Comparison of ENCODE assay signal across 15 cellular contexts in genomic region chr16:9489823-9490467, GRCh38.
DNase-seq lines count a peak whose midpoint lies in the region; ATAC-seq and TF ChIP-seq lines count a peak whose summit lies in the region.
"Had no signal": no experiment of that assay in that cellular context is flagged by ENCODE, and none has a peak within 500 bp of the region (broad histone marks: within the 10 kb centered on the region; RNA-seq: fewer than 3 reads in every experiment).

No MANE protein-coding gene starts in this region.

- peaks cover 0 to 6% (median 0%) of the 10 kb centered on the region in 9 donors for H3K27me3 ChIP-seq in heart left ventricle
- H3K27me3 ChIP-seq in muscle layer of colon (ENCODE audit: control insufficient read depth in 1 of 2, insufficient read depth in 2 of 2, low read length in 2 of 2), result no peaks in the 10 kb centered on the region
- no peaks in the 10 kb centered on the region for H3K27me3 ChIP-seq in transverse colon

- CTCF ChIA-PET in RWPE1 (lab: Yijun Ruan, JAX), result no interaction called here

- TF ChIP-seq CTCF in heart left ventricle (IDR thresholded peaks at IDR 0.05) (no peak), transverse colon (IDR thresholded peaks at IDR 0.05) (no peak), RWPE1 (conservative IDR thresholded peaks at IDR 0.05; ENCODE audit: low read depth) (no peak)

- in situ Hi-C loops in transverse colon (cut with MboI; ENCODE audit: low pct_ligation_motif_present in 1 of 4, low pct_unique_long_range_greater_than_20kb in 1 of 4, low sequenced_read_pairs in 3 of 4), result no loop called here

- H3K36me3 ChIP-seq in heart left ventricle (no peaks in the 10 kb centered on the region), muscle layer of colon (ENCODE audit: insufficient read depth, low read length) (no peaks in the 10 kb centered on the region), transverse colon (no peaks in the 10 kb centered on the region)
- H3K36me3 ChIP-seq: SJCRH30 had no signal

- H3K4me1 ChIP-seq in heart left ventricle (peaks cover 0 to 6% (median 0%) of the 10 kb centered on the region in 12 donors), muscle layer of colon (ENCODE audit: insufficient read depth, low read length) (peaks cover 17% of the 10 kb centered on the region), transverse colon (no peaks in the 10 kb centered on the region)
- H3K4me1 ChIP-seq: SJCRH30 had no signal

- ATAC-seq in heart left ventricle (peak; percentile 92 to 97 (median 94)), esophagus mucosa (no peak), HG03432 (IDR thresholded peaks at IDR 0.05; ENCODE audit: unreplicated experiment) (no peak)

- DNase-seq in NCI-H82 (lab: John Stamatoyannopoulos, UW) (peak; percentile 26), NCI-H82 treated with DMSO at 0.1 percent for 48 hours (lab: John Stamatoyannopoulos, UW; ENCODE audit: unreplicated experiment) (no peak), heart left ventricle (peak; percentile 13 to 88 (median 63)), transverse colon (peak; percentile 36), RWPE1 (ENCODE audit: low spot score) (no peak)
- DNase-seq: activated naive CD4-positive, alpha-beta T cell treated with anti-CD3 and anti-CD28 coated beads, Interleukin-2, amount 50 U/mL, for 16 hours; erythroblast; IMR-90; naive B cell; NCI-H1105; SJCRH30; trophoblast cell had no signal

- H3K4me3 ChIP-seq in heart left ventricle (no peak overlapping the region), muscle layer of colon (ENCODE audit: low read depth in 1 of 2, low read length in 2 of 2) (no peak overlapping the region), transverse colon (no peak overlapping the region)
- H3K4me3 ChIP-seq: SJCRH30 had no signal

- H3K9me3 ChIP-seq in heart left ventricle, result peaks cover 0 to 8% (median 0%) of the 10 kb centered on the region in 12 donors
- H3K9me3 ChIP-seq in muscle layer of colon (ENCODE audit: low read length), result no peaks in the 10 kb centered on the region
- H3K9me3 ChIP-seq in transverse colon, result no peaks in the 10 kb centered on the region
- H3K9me3 ChIP-seq: SJCRH30 had no signal

- H3K27ac ChIP-seq in heart left ventricle (peak overlapping the region in 8 of 12 donors; percentile 12 to 75 (median 45)), muscle layer of colon (ENCODE audit: low read depth, low read length) (peak overlapping the region; percentile 62), transverse colon (peak overlapping the region in 3 of 4 donors; percentile 32 to 67 (median 59)), RWPE1 (no peak overlapping the region)
- H3K27ac ChIP-seq: SJCRH30 had no signal

- H3K9ac ChIP-seq in muscle layer of colon (ENCODE audit: low read length), result no peak overlapping the region

- 47 to 53% (median 51%) methylated on average over 10 of the region's 10 CpGs for WGBS in heart left ventricle, 4 donors
- 59 to 71% methylated on average over 10 of the region's 10 CpGs for WGBS in transverse colon (ENCODE audit: low coverage in 1 of 2), 2 donors

- POLR2A ChIA-PET in RWPE1 (lab: Yijun Ruan, JAX; ENCODE audit: low non-redundant PET), result no interaction called here

- no peak for TF ChIP-seq POLR2A in heart left ventricle (IDR thresholded peaks at IDR 0.05)
- TF ChIP-seq POLR2A in transverse colon (IDR thresholded peaks at IDR 0.05), result no peak

- TF ChIP-seq EP300 in transverse colon (IDR thresholded peaks at IDR 0.05; ENCODE audit: low read depth), result peak; percentile 72

- intact Hi-C loops in heart left ventricle (cut with DNase I), result loop anchor here in 1 of 10 donors (5.0 kb wide), 2 partner anchors 43 to 118 kb away; no protein-coding TSS in a partner anchor
- intact Hi-C loops in transverse colon (cut with DNase I; ENCODE audit: low total_unique reads), result no loop called here

Comparison
In these comparisons a context has a peak if more than half of its experiments do, and no peak if none do; other contexts are left out.
1. DNase-seq: peak in NCI-H82 (single experiment), heart left ventricle (5 of 5) and transverse colon (single experiment); none in NCI-H82 treated with DMSO at 0.1 percent for 48 hours (single experiment) and RWPE1 (single experiment).
2. ATAC-seq: peak in heart left ventricle (4 of 4); none in esophagus mucosa (single experiment) and HG03432 (single experiment).